ENCODE assay signal across 1 cellular context in genomic region chr10:31426425-31426824, GRCh38.
TF ChIP-seq lines count a peak whose summit lies in the region.

No MANE protein-coding gene starts in this region.

TF ChIP-seq in IMR-90, 13 proteins besides CTCF, POLR2A, EP300 and RAD21:
- no peak for TF ChIP-seq RCOR1 (IDR thresholded peaks at IDR 0.05; ENCODE audit: insufficient replicate concordance, low read length)
- no peak for TF ChIP-seq RFX5 (IDR thresholded peaks at IDR 0.05; ENCODE audit: low read depth, low read length)
- TF ChIP-seq CHD1 (IDR thresholded peaks at IDR 0.05; ENCODE audit: low read depth, low read length) = no peak
- no peak for TF ChIP-seq MAZ (IDR thresholded peaks at IDR 0.05; ENCODE audit: borderline replicate concordance, low read depth, low read length)
- no peak for TF ChIP-seq NFE2L2 (IDR thresholded peaks at IDR 0.05; ENCODE audit: low read depth, low read length)
- no peak for TF ChIP-seq SMC3 (IDR thresholded peaks at IDR 0.05; ENCODE audit: low read depth, low read length)
- TF ChIP-seq MAFK (IDR thresholded peaks at IDR 0.05; ENCODE audit: low read depth, low read length) = no peak
- TF ChIP-seq MXI1 (IDR thresholded peaks at IDR 0.05; ENCODE audit: borderline replicate concordance, low read depth, low read length) = no peak
TF ChIP-seq in IMR-90: peak in this region for 0.
